ENCODE assay signal across 1 cellular context in the genomic region with DNA sequence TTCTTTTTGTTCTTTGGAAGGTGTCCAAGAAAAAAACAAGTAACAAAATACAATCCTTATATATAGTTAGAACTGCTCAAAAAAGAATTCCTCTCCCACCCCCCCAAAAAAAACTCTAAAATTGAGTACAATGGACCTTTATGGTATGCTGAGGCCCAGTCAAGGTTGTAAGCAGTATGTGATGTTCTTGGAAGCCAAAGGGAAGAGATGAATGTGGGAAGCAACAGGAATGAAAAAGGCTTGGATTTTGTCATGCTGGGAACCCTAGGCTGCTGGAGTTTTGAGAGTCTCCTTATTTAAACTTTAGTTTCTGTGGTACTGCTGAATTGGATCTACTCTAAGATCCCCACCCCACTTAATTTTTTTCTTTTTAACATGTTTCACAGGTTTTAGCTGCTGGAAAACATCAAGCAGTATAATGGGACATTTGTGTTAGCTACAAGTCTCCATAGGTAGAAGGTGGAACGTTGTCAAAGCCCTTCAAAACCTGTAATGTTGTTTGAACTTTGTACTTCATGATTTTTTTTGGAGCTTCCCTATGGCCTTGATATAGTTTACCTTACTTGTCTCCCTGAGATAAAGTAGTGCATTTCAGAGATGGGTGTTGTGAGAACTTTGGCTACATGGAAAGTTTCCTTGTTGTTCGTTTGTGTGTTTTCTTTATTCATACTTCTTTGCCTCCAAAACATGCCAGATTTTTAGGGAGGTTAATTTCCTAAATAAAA.
TF ChIP-seq lines count a peak whose summit lies in the region.

No MANE protein-coding gene starts in this region.

TF ChIP-seq in HepG2, 621 proteins besides CTCF, POLR2A, EP300 and RAD21 (continued from another document and continues in another):
- TF ChIP-seq SNAPC4 (CRISPR knock-in tag; IDR thresholded peaks at IDR 0.05) (no peak), ZNF275 (CRISPR knock-in tag; IDR thresholded peaks at IDR 0.05; ENCODE audit: borderline replicate concordance) (0 out of 2 replicates have a peak, but pooled peaks have one; percentile 34), ZNF331 (CRISPR knock-in tag; IDR thresholded peaks at IDR 0.05) (peak; percentile 32; the same call in 1 of the 2 replicates), HNRNPUL1 (IDR thresholded peaks at IDR 0.05; ENCODE audit: low read depth, low read length) (no peak), TBX3 (IDR thresholded peaks at IDR 0.05; ENCODE audit: borderline replicate concordance) (no peak), ZNF558 (CRISPR knock-in tag; IDR thresholded peaks at IDR 0.05; ENCODE audit: borderline replicate concordance) (no peak), RARA (CRISPR knock-in tag; IDR thresholded peaks at IDR 0.05) (peak; percentile 28), ZNF207 (IDR thresholded peaks at IDR 0.05; ENCODE audit: borderline replicate concordance) (no peak), SOX13 (IDR thresholded peaks at IDR 0.05) (no peak), SOX13 (CRISPR knock-in tag; conservative IDR thresholded peaks at IDR 0.05 in 1 of 2, IDR thresholded peaks at IDR 0.05 in 1 of 2) (peak in 1 of 2 experiments; percentile 56; a peak in 2 of 4 replicates), CC2D1A (CRISPR knock-in tag; IDR thresholded peaks at IDR 0.05) (no peak), ZNF564 (CRISPR knock-in tag; IDR thresholded peaks at IDR 0.05) (no peak), ZNF567 (CRISPR knock-in tag; IDR thresholded peaks at IDR 0.05; ENCODE audit: borderline replicate concordance) (no peak), ATF4 (CRISPR knock-in tag; IDR thresholded peaks at IDR 0.05) (no peak), BCL6 (CRISPR knock-in tag; IDR thresholded peaks at IDR 0.05) (peak; percentile 30), ELF3 (CRISPR knock-in tag; IDR thresholded peaks at IDR 0.05) (peak; percentile 84), FOXP1 (IDR thresholded peaks at IDR 0.05) (no peak), FOXP1 (CRISPR knock-in tag; IDR thresholded peaks at IDR 0.05) (no peak), YY1 (IDR thresholded peaks at IDR 0.05; ENCODE audit: insufficient read depth, insufficient replicate concordance, low read depth, low read length) (no peak), THRA (CRISPR knock-in tag; IDR thresholded peaks at IDR 0.05; ENCODE audit: borderline replicate concordance) (no peak), ZBTB21 (CRISPR knock-in tag; IDR thresholded peaks at IDR 0.05) (no peak), SKIL (CRISPR knock-in tag; IDR thresholded peaks at IDR 0.05; ENCODE audit: borderline replicate concordance) (no peak), NR2F6 (IDR thresholded peaks at IDR 0.05) (no peak), NR2F6 (CRISPR knock-in tag; IDR thresholded peaks at IDR 0.05) (no peak), ZNF749 (CRISPR knock-in tag; IDR thresholded peaks at IDR 0.05; ENCODE audit: borderline replicate concordance) (no peak)
- TF ChIP-seq, protein P1, sequence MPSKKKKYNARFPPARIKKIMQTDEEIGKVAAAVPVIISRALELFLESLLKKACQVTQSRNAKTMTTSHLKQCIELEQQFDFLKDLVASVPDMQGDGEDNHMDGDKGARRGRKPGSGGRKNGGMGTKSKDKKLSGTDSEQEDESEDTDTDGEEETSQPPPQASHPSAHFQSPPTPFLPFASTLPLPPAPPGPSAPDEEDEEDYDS (CRISPR knock-in tag; IDR thresholded peaks at IDR 0.05), result no peak
- TF ChIP-seq, protein P2, sequence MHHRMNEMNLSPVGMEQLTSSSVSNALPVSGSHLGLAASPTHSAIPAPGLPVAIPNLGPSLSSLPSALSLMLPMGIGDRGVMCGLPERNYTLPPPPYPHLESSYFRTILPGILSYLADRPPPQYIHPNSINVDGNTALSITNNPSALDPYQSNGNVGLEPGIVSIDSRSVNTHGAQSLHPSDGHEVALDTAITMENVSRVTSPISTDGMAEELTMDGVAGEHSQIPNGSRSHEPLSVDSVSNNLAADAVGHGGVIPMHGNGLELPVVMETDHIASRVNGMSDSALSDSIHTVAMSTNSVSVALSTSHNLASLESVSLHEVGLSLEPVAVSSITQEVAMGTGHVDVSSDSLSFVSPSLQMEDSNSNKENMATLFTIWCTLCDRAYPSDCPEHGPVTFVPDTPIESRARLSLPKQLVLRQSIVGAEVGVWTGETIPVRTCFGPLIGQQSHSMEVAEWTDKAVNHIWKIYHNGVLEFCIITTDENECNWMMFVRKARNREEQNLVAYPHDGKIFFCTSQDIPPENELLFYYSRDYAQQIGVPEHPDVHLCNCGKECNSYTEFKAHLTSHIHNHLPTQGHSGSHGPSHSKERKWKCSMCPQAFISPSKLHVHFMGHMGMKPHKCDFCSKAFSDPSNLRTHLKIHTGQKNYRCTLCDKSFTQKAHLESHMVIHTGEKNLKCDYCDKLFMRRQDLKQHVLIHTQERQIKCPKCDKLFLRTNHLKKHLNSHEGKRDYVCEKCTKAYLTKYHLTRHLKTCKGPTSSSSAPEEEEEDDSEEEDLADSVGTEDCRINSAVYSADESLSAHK (CRISPR knock-in tag; IDR thresholded peaks at IDR 0.05; ENCODE audit: borderline replicate concordance), result no peak
- TF ChIP-seq, protein P3, sequence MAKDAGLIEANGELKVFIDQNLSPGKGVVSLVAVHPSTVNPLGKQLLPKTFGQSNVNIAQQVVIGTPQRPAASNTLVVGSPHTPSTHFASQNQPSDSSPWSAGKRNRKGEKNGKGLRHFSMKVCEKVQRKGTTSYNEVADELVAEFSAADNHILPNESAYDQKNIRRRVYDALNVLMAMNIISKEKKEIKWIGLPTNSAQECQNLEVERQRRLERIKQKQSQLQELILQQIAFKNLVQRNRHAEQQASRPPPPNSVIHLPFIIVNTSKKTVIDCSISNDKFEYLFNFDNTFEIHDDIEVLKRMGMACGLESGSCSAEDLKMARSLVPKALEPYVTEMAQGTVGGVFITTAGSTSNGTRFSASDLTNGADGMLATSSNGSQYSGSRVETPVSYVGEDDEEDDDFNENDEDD (CRISPR knock-in tag; IDR thresholded peaks at IDR 0.05; ENCODE audit: borderline replicate concordance), result no peak
- TF ChIP-seq, protein P4, sequence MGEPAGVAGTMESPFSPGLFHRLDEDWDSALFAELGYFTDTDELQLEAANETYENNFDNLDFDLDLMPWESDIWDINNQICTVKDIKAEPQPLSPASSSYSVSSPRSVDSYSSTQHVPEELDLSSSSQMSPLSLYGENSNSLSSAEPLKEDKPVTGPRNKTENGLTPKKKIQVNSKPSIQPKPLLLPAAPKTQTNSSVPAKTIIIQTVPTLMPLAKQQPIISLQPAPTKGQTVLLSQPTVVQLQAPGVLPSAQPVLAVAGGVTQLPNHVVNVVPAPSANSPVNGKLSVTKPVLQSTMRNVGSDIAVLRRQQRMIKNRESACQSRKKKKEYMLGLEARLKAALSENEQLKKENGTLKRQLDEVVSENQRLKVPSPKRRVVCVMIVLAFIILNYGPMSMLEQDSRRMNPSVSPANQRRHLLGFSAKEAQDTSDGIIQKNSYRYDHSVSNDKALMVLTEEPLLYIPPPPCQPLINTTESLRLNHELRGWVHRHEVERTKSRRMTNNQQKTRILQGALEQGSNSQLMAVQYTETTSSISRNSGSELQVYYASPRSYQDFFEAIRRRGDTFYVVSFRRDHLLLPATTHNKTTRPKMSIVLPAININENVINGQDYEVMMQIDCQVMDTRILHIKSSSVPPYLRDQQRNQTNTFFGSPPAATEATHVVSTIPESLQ (CRISPR knock-in tag; conservative IDR thresholded peaks at IDR 0.05), result no peak
